Comparison of ENCODE assay signal across 1 cellular context in genomic region chr11:47724041-47724729, GRCh38.
TF ChIP-seq lines count a peak whose summit lies in the region.

No MANE protein-coding gene starts in this region.

TF ChIP-seq in SK-N-SH treated with all-trans-retinoic acid at 6 μM for 48 hours, 23 proteins besides CTCF, POLR2A, EP300 and RAD21 (continued from another document):
- TF ChIP-seq CREB5 (CRISPR knock-in tag; IDR thresholded peaks at IDR 0.05; ENCODE audit: low read depth), result no peak
- no peak for TF ChIP-seq ZNF565 (CRISPR knock-in tag; conservative IDR thresholded peaks at IDR 0.05; ENCODE audit: low read depth)
- TF ChIP-seq ISL1 (CRISPR knock-in tag; IDR thresholded peaks at IDR 0.05), result no peak
- TF ChIP-seq ZFP3 (CRISPR knock-in tag; IDR thresholded peaks at IDR 0.05), result no peak
- no peak for TF ChIP-seq ZFP30 (CRISPR knock-in tag; IDR thresholded peaks at IDR 0.05)
- no peak for TF ChIP-seq RARB (CRISPR knock-in tag; IDR thresholded peaks at IDR 0.05)
- no peak for TF ChIP-seq ESRRG (CRISPR knock-in tag; IDR thresholded peaks at IDR 0.05)
- TF ChIP-seq ZNF8 (CRISPR knock-in tag; IDR thresholded peaks at IDR 0.05), result no peak
- no peak for TF ChIP-seq CSDC2 (CRISPR knock-in tag; IDR thresholded peaks at IDR 0.05)
TF ChIP-seq in SK-N-SH treated with all-trans-retinoic acid at 6 μM for 48 hours: peak in this region for 0.
